Comparison of ENCODE assay signal across 11 cellular contexts in genomic region chr10:131310904-131311660, GRCh38. TPM values are rescaled to one million over a fixed set of nuclear protein-coding genes. Genes with fewer than 3 reads are reported as not detected.
DNase-seq lines count a peak whose midpoint lies in the region; ATAC-seq and TF ChIP-seq lines count a peak whose summit lies in the region.
"Had no signal": no experiment of that assay in that cellular context is flagged by ENCODE, and none has a peak within 500 bp of the region (broad histone marks: within the 10 kb centered on the region; RNA-seq: fewer than 3 reads in every experiment).

No MANE protein-coding gene starts in this region.

- H3K18ac ChIP-seq in H9 (ENCODE audit: insufficient read length, low read depth, low read length), result no peak overlapping the region

- no peaks in the 10 kb centered on the region for H4K20me1 ChIP-seq in H9 (ENCODE audit: control insufficient read depth, insufficient read depth, insufficient read length)

- ATAC-seq in HG03108 (IDR thresholded peaks at IDR 0.05; ENCODE audit: unreplicated experiment), result no peak

- peak overlapping the region; percentile 66 to 84 for H3K4me3 Mint-ChIP-seq in H9
- peak overlapping the region; percentile 59 for H3K4me3 Mint-ChIP-seq in endodermal cell
- no peak overlapping the region for H3K4me3 Mint-ChIP-seq in MCF 10A (ENCODE audit: unreplicated experiment)

- no peak overlapping the region for H3K23ac ChIP-seq in H9 (ENCODE audit: insufficient read length, low read depth, low read length)

- no peak overlapping the region for H3K27ac Mint-ChIP-seq in H9
- H3K27ac Mint-ChIP-seq in endodermal cell, result no peak overlapping the region
- no peak overlapping the region for H3K27ac Mint-ChIP-seq in MCF 10A (ENCODE audit: low read depth, unreplicated experiment)

- no peak overlapping the region for H2BK15ac ChIP-seq in H9 (ENCODE audit: low read depth, low read length)

- CTCF ChIA-PET in MCF 10A (lab: Yijun Ruan, JAX), result interaction anchor here (0.8 kb wide), 1 partner anchor 9 kb away, joined by 4 read pairs; no protein-coding TSS in a partner anchor

- POLR2A ChIA-PET in MCF 10A (lab: Yijun Ruan, JAX), result no interaction called here

- H2AK5ac ChIP-seq in H9 (ENCODE audit: insufficient read length, low read length), result no peak overlapping the region

- H3K36me3 Mint-ChIP-seq in H9 (ENCODE audit: insufficient read depth in 1 of 3, low read depth in 3 of 3), result peaks cover 0 to 4% (median 0%) of the 10 kb centered on the region in 3 experiments; a peak in 3 of 7 replicates
- peaks cover 7% of the 10 kb centered on the region for H3K36me3 Mint-ChIP-seq in endodermal cell (ENCODE audit: low read depth)
- H3K36me3 Mint-ChIP-seq in MCF 10A (ENCODE audit: insufficient read depth, unreplicated experiment), result no peaks in the 10 kb centered on the region

- H3K27me3 ChIP-seq in H9 (ENCODE audit: insufficient read depth, low read length), result no peaks in the 10 kb centered on the region
- H3K27me3 ChIP-seq in endodermal cell (ENCODE audit: control insufficient read depth, insufficient read depth, low read length, poor library complexity, severe bottlenecking), result peaks cover 28% of the 10 kb centered on the region
- peaks cover 50% of the 10 kb centered on the region for H3K27me3 ChIP-seq in neuron (ENCODE audit: insufficient read depth, low read length)

- H2BK5ac ChIP-seq in H9 (ENCODE audit: insufficient read length, low read length), result no peak overlapping the region

- H3T11ph ChIP-seq in H9 (ENCODE audit: low read length), result no peak overlapping the region

- H3K79me2 ChIP-seq in H9 (ENCODE audit: insufficient read depth, low read length), result no peaks in the 10 kb centered on the region

- no peak overlapping the region for H4K8ac ChIP-seq in H9 (replicated peaks; ENCODE audit: insufficient read length, low read depth, low read length)

- H3K9me3 ChIP-seq in H9 (ENCODE audit: control insufficient read depth, low read depth, low read length), result no peaks in the 10 kb centered on the region
- H3K9me3 ChIP-seq in endodermal cell (ENCODE audit: control insufficient read depth, low read length), result no peaks in the 10 kb centered on the region
- H3K9me3 ChIP-seq in neuron (ENCODE audit: low read length), result peaks cover 1% of the 10 kb centered on the region
- H3K9me3 ChIP-seq: left lung, Peyer's patch had no signal

- peak overlapping the region; percentile 77 for H3K4me3 ChIP-seq in endodermal cell (ENCODE audit: low read length)
- no peak overlapping the region for H3K4me3 ChIP-seq in neuron (ENCODE audit: low read length)

- H3K23me2 ChIP-seq in H9 (ENCODE audit: insufficient read length, low read depth, low read length, poor library complexity, severe bottlenecking), result peaks cover 8% of the 10 kb centered on the region

- no peak overlapping the region for H3K27ac ChIP-seq in H9 (ENCODE audit: insufficient read length, low read depth, low read length)
- H3K27ac ChIP-seq in endodermal cell (ENCODE audit: low read depth, low read length), result no peak overlapping the region
- H3K27ac ChIP-seq: left lung, Peyer's patch had no signal

- TF ChIP-seq CTCF in H9 (conservative IDR thresholded peaks at IDR 0.05), result no peak
- no peak for TF ChIP-seq CTCF in endodermal cell (conservative IDR thresholded peaks at IDR 0.05)
- no peak for TF ChIP-seq CTCF in MCF 10A (IDR thresholded peaks at IDR 0.05; ENCODE audit: unreplicated experiment)

- H4K5ac ChIP-seq in H9 (ENCODE audit: insufficient read length, low read depth, low read length), result no peak overlapping the region

- H3K27me3 Mint-ChIP-seq in H9 (ENCODE audit: low read depth), result peaks cover 29% of the 10 kb centered on the region
- H3K27me3 Mint-ChIP-seq in endodermal cell (ENCODE audit: insufficient read depth), result peaks cover 34% of the 10 kb centered on the region
- H3K27me3 Mint-ChIP-seq in MCF 10A (ENCODE audit: insufficient read depth, unreplicated experiment), result no peaks in the 10 kb centered on the region

- no peak overlapping the region for H4K91ac ChIP-seq in H9 (ENCODE audit: insufficient read length, low read depth, low read length)

- DNase-seq in COLO668 (lab: John Stamatoyannopoulos, UW; ENCODE audit: unreplicated experiment), result peak; percentile 47
- DNase-seq in H9, result peak; percentile 32
- peak; percentile 72 for DNase-seq in endodermal cell
- DNase-seq in central memory CD4-positive, alpha-beta T cell, result no peak
- no peak for DNase-seq in middle frontal gyrus (ENCODE audit: extremely low spot score, low spot score)
- no peak for DNase-seq in MCF 10A (ENCODE audit: unreplicated experiment)
- DNase-seq: NCI-H187 treated with DMSO at 0.1 percent for 48 hours, Peyer's patch had no signal

- peaks cover 2% of the 10 kb centered on the region; the same call in 1 of the 2 replicates for H3K4me1 ChIP-seq in H9 (ENCODE audit: insufficient read depth, low read length)
- H3K4me1 ChIP-seq in endodermal cell (ENCODE audit: control insufficient read depth, insufficient read depth, low read length), result no peaks in the 10 kb centered on the region
- no peaks in the 10 kb centered on the region for H3K4me1 ChIP-seq in neuron (ENCODE audit: insufficient read depth, low read length)

- H3K36me3 ChIP-seq in endodermal cell (ENCODE audit: control insufficient read depth, insufficient read depth, low read length) (no peaks in the 10 kb centered on the region), neuron (ENCODE audit: insufficient read depth, low read length) (no peaks in the 10 kb centered on the region)
- H3K36me3 ChIP-seq: left lung, Peyer's patch had no signal

- no peak overlapping the region for H3K9ac ChIP-seq in H9 (ENCODE audit: extremely low read depth, insufficient read length, low read length)
- no peak overlapping the region for H3K9ac ChIP-seq in endodermal cell (ENCODE audit: extremely low read depth, low read length, poor library complexity, severe bottlenecking)

- intact Hi-C loops in MCF 10A (cut with micrococcal nuclease), result no loop called here

- H3K4me1 Mint-ChIP-seq in H9 (peaks cover 25% of the 10 kb centered on the region in 2 experiments), endodermal cell (peaks cover 29% of the 10 kb centered on the region), MCF 10A (ENCODE audit: insufficient read depth, unreplicated experiment) (no peaks in the 10 kb centered on the region)

- no peak overlapping the region for H3K4ac ChIP-seq in H9 (ENCODE audit: low read depth, low read length)

- no peak overlapping the region for H2BK20ac ChIP-seq in H9 (ENCODE audit: low read depth, low read length, poor library complexity, severe bottlenecking)

- no TSS peak for BruUV-seq in MCF 10A (replicated peaks; lab: Mats Ljungman, UMichigan)

- WGBS in H9 (ENCODE audit: extremely low coverage, insufficient read length, low lambda C conversion rate), result no CpG with 5 or more reads among the region's 104 CpGs
- WGBS in endodermal cell (ENCODE audit: insufficient coverage in 1 of 2, insufficient read length in 1 of 2), 2 experiments, result 0 to 3% methylated on average over 15 to 104 of the region's 104 CpGs

- no peak overlapping the region for H3K14ac ChIP-seq in H9 (ENCODE audit: insufficient read depth, low read length)

- H2BK12ac ChIP-seq in H9 (ENCODE audit: insufficient read length, low read depth, low read length), result no peak overlapping the region

- H3K4me2 ChIP-seq in H9 (ENCODE audit: insufficient read depth, insufficient read length, low read length), result peak overlapping the region; percentile 80

- H3K9me3 Mint-ChIP-seq in H9, result no peaks in the 10 kb centered on the region; a peak in 1 of 5 replicates
- no peaks in the 10 kb centered on the region for H3K9me3 Mint-ChIP-seq in endodermal cell
- peaks cover 19% of the 10 kb centered on the region for H3K9me3 Mint-ChIP-seq in MCF 10A (ENCODE audit: unreplicated experiment)

- H3K79me1 ChIP-seq in H9 (ENCODE audit: insufficient read depth, low read depth, low read length, poor library complexity, severe bottlenecking), result no peaks in the 10 kb centered on the region

- no peak overlapping the region for H3K56ac ChIP-seq in H9 (ENCODE audit: insufficient read length, low read depth, low read length)

- no peak overlapping the region for H2AFZ ChIP-seq in H9 (ENCODE audit: low read length)
- peak overlapping the region; percentile 61 for H2AFZ ChIP-seq in neuron (ENCODE audit: low read depth, low read length)

- H2BK120ac ChIP-seq in H9 (ENCODE audit: low read depth, low read length, poor library complexity, severe bottlenecking), result no peak overlapping the region

RNA-seq across cellular contexts. Expression of gene TCERG1L, which starts 0.4 kb away (rescaled TPM):
- total RNA-seq in H9 (2021), result 3.3 and 3.5 TPM in 2 replicates
- 1 to 10 TPM; 1.6 to 4.5 TPM for total RNA-seq in endodermal cell
- 2.2 TPM for polyA plus RNA-seq in endodermal cell (2013, experiment 1 of 2)
- polyA plus RNA-seq in endodermal cell (2013, experiment 2 of 2), result 1.7 TPM
- not detected in 2 replicates for total RNA-seq in MCF 10A (2022)
- total RNA-seq: left lung, Peyer's patch had no signal

Comparison
In these comparisons a context has a peak if more than half of its experiments do, and no peak if none do; other contexts are left out.
1. DNase-seq: peak in COLO668 (single experiment), H9 (single experiment) and endodermal cell (single experiment); none in central memory CD4-positive, alpha-beta T cell (single experiment), middle frontal gyrus (single experiment) and MCF 10A (single experiment).